ENCODE assay signal across 11 cellular contexts in the genomic region with DNA sequence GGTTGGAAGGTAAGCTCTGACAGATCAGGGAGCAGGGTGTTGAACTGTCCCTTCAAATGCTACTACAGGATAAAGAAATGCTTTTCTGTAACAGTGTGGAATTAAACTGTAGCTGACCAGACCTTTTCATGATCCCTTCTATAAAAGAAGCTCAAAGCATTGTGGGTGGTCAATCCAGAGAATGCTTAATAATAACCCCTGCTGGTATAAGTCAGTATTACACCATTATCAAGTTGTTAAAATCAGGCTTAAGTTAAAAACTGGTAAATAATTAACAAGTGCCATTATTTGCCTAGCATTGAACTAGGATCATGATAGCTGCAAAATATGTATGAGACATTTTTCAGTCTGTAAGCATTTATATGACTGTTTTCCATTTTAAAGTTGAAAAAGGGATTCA.
A peak's percentile ranks its signal among the peaks of the same experiment; 100 is the strongest.
DNase-seq lines count a peak whose midpoint lies in the region; ATAC-seq and TF ChIP-seq lines count a peak whose summit lies in the region.
"Had no signal": no experiment of that assay in that cellular context is flagged by ENCODE, and none has a peak within 500 bp of the region (broad histone marks: within the 10 kb centered on the region; RNA-seq: fewer than 3 reads in every experiment).

No MANE protein-coding gene starts in this region.

- H3K27me3 Mint-ChIP-seq in CD8-positive, alpha-beta T cell (ENCODE audit: low read depth), result no peaks in the 10 kb centered on the region
- no peaks in the 10 kb centered on the region for H3K27me3 Mint-ChIP-seq in activated CD4-positive, alpha-beta T cell treated with anti-CD3 and anti-CD28 coated beads for 36 hours
- H3K27me3 Mint-ChIP-seq: activated naive CD8-positive, alpha-beta T cell treated with anti-CD3 and anti-CD28 coated beads, Interleukin-2, amount 50 U/mL, for 24 hours; stimulated activated naive CD8-positive, alpha-beta T cell treated with anti-CD3 and anti-CD28 coated beads, Interleukin-15, Interleukin-2, amounts not matched to agents 100 ng/mL and 50 ng/mL, for 24 hours had no signal

- no peaks in the 10 kb centered on the region for H3K36me3 ChIP-seq in CD8-positive, alpha-beta T cell (ENCODE audit: insufficient read depth, low read length)
- H3K36me3 ChIP-seq in HCT116 (ENCODE audit: control insufficient read depth in 1 of 2, insufficient read depth in 2 of 2, low read length in 2 of 2) (no peaks in the 10 kb centered on the region), liver (ENCODE audit: control insufficient read depth in 4 of 4, insufficient read depth in 3 of 4, low read depth in 1 of 4, low read length in 3 of 4) (no peaks in the 10 kb centered on the region)

- no peak overlapping the region for H2AFZ ChIP-seq in HCT116 (ENCODE audit: low read depth, low read length, poor library complexity, severe bottlenecking)
- H2AFZ ChIP-seq: GM23248 had no signal

- BruUV-seq in HCT116 (replicated peaks; lab: Mats Ljungman, UMichigan), result no TSS peak

- no peaks in the 10 kb centered on the region for H3K9me3 ChIP-seq in CD8-positive, alpha-beta T cell (ENCODE audit: low read length)
- H3K9me3 ChIP-seq in HCT116 (ENCODE audit: control insufficient read depth in 1 of 2, insufficient read depth in 1 of 2, low read depth in 1 of 2, low read length in 2 of 2) (peaks cover 0 to 6% of the 10 kb centered on the region in 2 experiments; a peak in 2 of 4 replicates), liver (ENCODE audit: control insufficient read depth in 4 of 4, low read length in 3 of 4) (no peaks in the 10 kb centered on the region)

- intact Hi-C loops in CD8-positive, alpha-beta T cell (cut with DNase I, micrococcal nuclease), result no loop called here
- intact Hi-C loops in HCT116 (cut with micrococcal nuclease), result no loop called here
- intact Hi-C loops in activated CD4-positive, alpha-beta T cell treated with anti-CD3 and anti-CD28 coated beads for 36 hours (cut with DNase I, micrococcal nuclease), result no loop called here

- no peaks in the 10 kb centered on the region for H3K4me1 Mint-ChIP-seq in CD8-positive, alpha-beta T cell (ENCODE audit: low read depth)
- H3K4me1 Mint-ChIP-seq in activated CD4-positive, alpha-beta T cell treated with anti-CD3 and anti-CD28 coated beads for 36 hours, result no peaks in the 10 kb centered on the region
- H3K4me1 Mint-ChIP-seq: activated naive CD8-positive, alpha-beta T cell treated with anti-CD3 and anti-CD28 coated beads, Interleukin-2, amount 50 U/mL, for 24 hours had no signal

- H3K79me2 ChIP-seq in HCT116 (ENCODE audit: insufficient read depth, low read length), result no peaks in the 10 kb centered on the region

- RAD21 ChIA-PET in HCT116 (lab: Charles Lee; ENCODE audit: low non-redundant PET in 1 of 2, low total read pairs in 2 of 2, uncharacterized antibody in 2 of 2, unreplicated experiment in 2 of 2), result no interaction called here

- H3K27ac Mint-ChIP-seq in CD8-positive, alpha-beta T cell, result no peak overlapping the region
- no peak overlapping the region for H3K27ac Mint-ChIP-seq in activated CD4-positive, alpha-beta T cell treated with anti-CD3 and anti-CD28 coated beads for 36 hours
- H3K27ac Mint-ChIP-seq: activated naive CD8-positive, alpha-beta T cell treated with anti-CD3 and anti-CD28 coated beads, Interleukin-2, amount 50 U/mL, for 24 hours; stimulated activated naive CD8-positive, alpha-beta T cell treated with anti-CD3 and anti-CD28 coated beads, Interleukin-15, Interleukin-2, amounts not matched to agents 100 ng/mL and 50 ng/mL, for 24 hours had no signal

- no peaks in the 10 kb centered on the region for H3K27me3 ChIP-seq in CD8-positive, alpha-beta T cell (ENCODE audit: insufficient read depth, low read length)
- H3K27me3 ChIP-seq in HCT116 (ENCODE audit: insufficient read depth, low read length), result no peaks in the 10 kb centered on the region
- H3K27me3 ChIP-seq in liver (ENCODE audit: control insufficient read depth in 4 of 4, insufficient read depth in 4 of 4, low read length in 3 of 4), result no peaks in the 10 kb centered on the region

- H3K9ac ChIP-seq in HCT116 (ENCODE audit: low read length), result no peak overlapping the region
- no peak overlapping the region for H3K9ac ChIP-seq in liver (ENCODE audit: low read depth in 1 of 2, low read length in 2 of 2)
- H3K9ac ChIP-seq: GM23248 had no signal

- TF ChIP-seq CTCF in CD8-positive, alpha-beta T cell (IDR thresholded peaks at IDR 0.05), result peak; percentile 35
- TF ChIP-seq CTCF in HCT116 (IDR thresholded peaks at IDR 0.05 in 2 of 3, conservative IDR thresholded peaks at IDR 0.05 in 1 of 3; ENCODE audit: borderline replicate concordance in 1 of 3, insufficient read depth in 1 of 3, low read depth in 2 of 3, low read length in 2 of 3), result peak in 2 of 3 experiments; percentile 30 to 50; a peak in 4 of 6 replicates
- peak; percentile 23; the same call in 1 of the 2 replicates for TF ChIP-seq CTCF in RWPE1 (conservative IDR thresholded peaks at IDR 0.05; ENCODE audit: low read depth)
- peak; percentile 38 for TF ChIP-seq CTCF in liver (IDR thresholded peaks at IDR 0.05; ENCODE audit: low read depth, low read length, missing input control)

- H3K4me1 ChIP-seq in CD8-positive, alpha-beta T cell (ENCODE audit: insufficient read depth, low read length), result no peaks in the 10 kb centered on the region
- H3K4me1 ChIP-seq in HCT116 (ENCODE audit: control insufficient read depth in 1 of 2, insufficient read depth in 2 of 2, low read length in 2 of 2), result no peaks in the 10 kb centered on the region
- peaks cover 0 to 11% (median 1%) of the 10 kb centered on the region in 4 donors for H3K4me1 ChIP-seq in liver (ENCODE audit: control insufficient read depth in 4 of 4, insufficient read depth in 4 of 4, low read length in 3 of 4)

- no peak overlapping the region for H3K4me3 Mint-ChIP-seq in CD8-positive, alpha-beta T cell
- H3K4me3 Mint-ChIP-seq in activated CD4-positive, alpha-beta T cell treated with anti-CD3 and anti-CD28 coated beads for 36 hours, result no peak overlapping the region
- H3K4me3 Mint-ChIP-seq: activated naive CD8-positive, alpha-beta T cell treated with anti-CD3 and anti-CD28 coated beads, Interleukin-2, amount 50 U/mL, for 24 hours; stimulated activated naive CD8-positive, alpha-beta T cell treated with anti-CD3 and anti-CD28 coated beads, Interleukin-15, Interleukin-2, amounts not matched to agents 100 ng/mL and 50 ng/mL, for 24 hours had no signal

- no peaks in the 10 kb centered on the region for H4K20me1 ChIP-seq in HCT116 (ENCODE audit: insufficient read depth)

- CTCF ChIA-PET in CD8-positive, alpha-beta T cell (lab: Charles Lee), result interaction anchor here (1.4 kb wide), 1 partner anchor 16 kb away, joined by 5 read pairs; no protein-coding TSS in a partner anchor
- CTCF ChIA-PET in HCT116 (lab: Charles Lee) (no interaction called here), RWPE1 (lab: Yijun Ruan, JAX) (interaction anchor here (0.5 to 1.6 kb wide), 3 partner anchors 11 to 21 kb away, joined by 3 to 4 read pairs (median 3); no protein-coding TSS in a partner anchor)
- CTCF ChIA-PET in activated CD4-positive, alpha-beta T cell treated with anti-CD3 and anti-CD28 coated beads for 36 hours (lab: Charles Lee), result interaction anchor here (0.9 to 1.4 kb wide), 3 partner anchors 16 to 264 kb away, joined by 3 read pairs; no protein-coding TSS in a partner anchor

- peaks cover 2% of the 10 kb centered on the region for H3K9me3 Mint-ChIP-seq in CD8-positive, alpha-beta T cell
- no peaks in the 10 kb centered on the region for H3K9me3 Mint-ChIP-seq in activated CD4-positive, alpha-beta T cell treated with anti-CD3 and anti-CD28 coated beads for 36 hours (ENCODE audit: low read depth)
- H3K9me3 Mint-ChIP-seq: activated naive CD8-positive, alpha-beta T cell treated with anti-CD3 and anti-CD28 coated beads, Interleukin-2, amount 50 U/mL, for 24 hours had no signal

- TF ChIP-seq RAD21 in HCT116 (IDR thresholded peaks at IDR 0.05; ENCODE audit: low read depth) (no peak), liver (IDR thresholded peaks at IDR 0.05) (peak in 1 of 2 donors; percentile 45)

- no peak for TF ChIP-seq POLR2A in HCT116 (IDR thresholded peaks at IDR 0.05; ENCODE audit: borderline replicate concordance, extremely low read depth, insufficient read depth, insufficient read length)

- no peak for ATAC-seq in CD8-positive, alpha-beta T cell
- no peak for ATAC-seq in HCT116
- no peak for ATAC-seq in activated CD4-positive, alpha-beta T cell treated with anti-CD3 and anti-CD28 coated beads for 36 hours
- ATAC-seq: activated naive CD8-positive, alpha-beta T cell treated with anti-CD3 and anti-CD28 coated beads, Interleukin-2, amount 50 U/mL, for 24 hours had no signal

- H3K4me2 ChIP-seq in HCT116 (ENCODE audit: low read length), result no peak overlapping the region

- no peak overlapping the region for H3K4me3 ChIP-seq in CD8-positive, alpha-beta T cell (ENCODE audit: low read depth, low read length)
- H3K4me3 ChIP-seq in HCT116 (replicated peaks in 1 of 2; ENCODE audit: low read depth in 1 of 2, low read length in 2 of 2) (no peak overlapping the region), liver (ENCODE audit: low read depth in 1 of 3, low read length in 3 of 3) (no peak overlapping the region)
- H3K4me3 ChIP-seq: GM23248 had no signal

- no peak overlapping the region for H3K27ac ChIP-seq in CD8-positive, alpha-beta T cell (ENCODE audit: low read depth, low read length)
- H3K27ac ChIP-seq in HCT116 (ENCODE audit: low read depth, low read length), result no peak overlapping the region
- H3K27ac ChIP-seq in RWPE1, result no peak overlapping the region
- no peak overlapping the region for H3K27ac ChIP-seq in liver (ENCODE audit: low read depth in 1 of 2, low read length in 2 of 2)
- H3K27ac ChIP-seq: GM23248 had no signal

- H3K36me3 Mint-ChIP-seq in CD8-positive, alpha-beta T cell, result no peaks in the 10 kb centered on the region
- no peaks in the 10 kb centered on the region for H3K36me3 Mint-ChIP-seq in activated CD4-positive, alpha-beta T cell treated with anti-CD3 and anti-CD28 coated beads for 36 hours (ENCODE audit: low read depth)

- no peaks in the 10 kb centered on the region for H3K9me2 ChIP-seq in HCT116 (ENCODE audit: insufficient read depth)

- DNase-seq in CD8-positive, alpha-beta T cell, result no peak
- DNase-seq in HCT116 (ENCODE audit: low read depth, low spot score), result no peak
- no peak for DNase-seq in RWPE1 (ENCODE audit: low spot score)
- no peak for DNase-seq in SKM-1 treated with dmso at 0.1 percent for 144 hours (lab: John Stamatoyannopoulos, UW; ENCODE audit: unreplicated experiment)
- DNase-seq in ureter (ENCODE audit: low spot score), result no peak
- no peak for DNase-seq in dermis blood vessel endothelial cell
- no peak for DNase-seq in activated CD4-positive, alpha-beta T cell treated with anti-CD3 and anti-CD28 coated beads for 36 hours
- DNase-seq: activated naive CD8-positive, alpha-beta T cell treated with anti-CD3 and anti-CD28 coated beads, Interleukin-2, amount 50 U/mL, for 24 hours; GM23248 had no signal

- POLR2A ChIA-PET in CD8-positive, alpha-beta T cell (lab: Charles Lee), result no interaction called here
- POLR2A ChIA-PET in HCT116 (lab: Charles Lee), result no interaction called here
- POLR2A ChIA-PET in RWPE1 (lab: Yijun Ruan, JAX; ENCODE audit: low non-redundant PET), result no interaction called here
- POLR2A ChIA-PET in activated CD4-positive, alpha-beta T cell treated with anti-CD3 and anti-CD28 coated beads for 36 hours (lab: Charles Lee), result no interaction called here

TF ChIP-seq in liver, 16 proteins besides CTCF, POLR2A, EP300 and RAD21:
- TF ChIP-seq SP1 (IDR thresholded peaks at IDR 0.05) (peak; percentile 26), HNF4A (conservative IDR thresholded peaks at IDR 0.05) (no peak), NR2F2 (IDR thresholded peaks at IDR 0.05) (no peak)
